In the genomic region with DNA sequence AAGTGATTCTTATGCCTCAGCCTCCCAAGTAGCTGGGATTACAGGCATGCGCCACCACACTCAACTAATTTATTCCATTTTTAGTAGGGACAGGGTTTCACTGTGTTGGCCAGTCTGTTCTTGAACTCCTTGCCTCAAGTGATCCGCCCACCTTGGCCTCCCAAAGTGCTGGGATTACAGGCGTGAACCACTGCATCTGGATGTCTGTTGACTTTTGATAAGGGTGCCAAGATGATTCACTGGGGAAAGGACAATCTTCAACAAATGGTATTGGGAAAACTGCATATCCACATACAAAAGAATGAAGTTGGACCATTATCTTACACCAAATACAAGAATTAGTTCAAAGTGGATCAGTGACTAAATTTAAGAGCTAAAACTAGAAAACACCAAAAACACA, we compare ENCODE assay signal across 1 cellular context.
TF ChIP-seq lines count a peak whose summit lies in the region.

No MANE protein-coding gene starts in this region.

TF ChIP-seq in K562, 482 proteins besides CTCF, POLR2A, EP300 and RAD21 (continues in another document):
- TF ChIP-seq KDM1A (IDR thresholded peaks at IDR 0.05) = peak; percentile 74 to 78; a peak in 3 of 4 replicates
- TF ChIP-seq RBFOX2 (IDR thresholded peaks at IDR 0.05; ENCODE audit: low read depth, low read length) = no peak
- no peak for TF ChIP-seq STAT5B (CRISPR knock-in tag; IDR thresholded peaks at IDR 0.05)
- TF ChIP-seq GATAD2B (IDR thresholded peaks at IDR 0.05; ENCODE audit: borderline replicate concordance) = no peak
- peak; percentile 84 for TF ChIP-seq CBFA2T2 (conservative IDR thresholded peaks at IDR 0.05)
- TF ChIP-seq CHD2 (IDR thresholded peaks at IDR 0.05; ENCODE audit: low read depth, low read length) = no peak
- TF ChIP-seq KDM5B (IDR thresholded peaks at IDR 0.05; ENCODE audit: insufficient replicate concordance, low read depth, low read length) = no peak
- 0 out of 4 replicates have a peak, but pooled peaks of 1 of the 2 experiments have one; percentile 29 for TF ChIP-seq HDAC1 (IDR thresholded peaks at IDR 0.05)
- no peak for TF ChIP-seq SOX6 (IDR thresholded peaks at IDR 0.05)
- peak; percentile 86 for TF ChIP-seq TCF3 (CRISPR knock-in tag; IDR thresholded peaks at IDR 0.05)
- TF ChIP-seq FOXJ3 (CRISPR knock-in tag; IDR thresholded peaks at IDR 0.05) = no peak
- no peak for TF ChIP-seq DACH1 (IDR thresholded peaks at IDR 0.05; ENCODE audit: partially characterized antibody)
- TF ChIP-seq TRIM24 (IDR thresholded peaks at IDR 0.05) = peak; percentile 66 to 75; a peak in 3 of 4 replicates
- TF ChIP-seq RCOR1 (IDR thresholded peaks at IDR 0.05; ENCODE audit: borderline replicate concordance in 1 of 2, low read depth in 2 of 2, low read length in 2 of 2) = peak in 1 of 2 experiments; percentile 21; a peak in 1 of 4 replicates
- no peak for TF ChIP-seq MIER1 (IDR thresholded peaks at IDR 0.05; ENCODE audit: low read depth)
- TF ChIP-seq CBFA2T3 (IDR thresholded peaks at IDR 0.05) = peak; percentile 91
- peak; percentile 61; the same call in 1 of the 2 replicates for TF ChIP-seq POLR2AphosphoS5 (IDR thresholded peaks at IDR 0.05; ENCODE audit: control insufficient read depth, insufficient read depth, low read depth, low read length)
- no peak for TF ChIP-seq U2AF2 (optimal IDR thresholded peaks at IDR 0.05; ENCODE audit: low read depth, low read length)
- no peak for TF ChIP-seq PTBP1 (IDR thresholded peaks at IDR 0.05; ENCODE audit: low read depth, low read length)
- TF ChIP-seq ARID1B (IDR thresholded peaks at IDR 0.05) = peak; percentile 86
- no peak for TF ChIP-seq IRF2 (CRISPR knock-in tag; IDR thresholded peaks at IDR 0.05)
- TF ChIP-seq, protein P1, sequence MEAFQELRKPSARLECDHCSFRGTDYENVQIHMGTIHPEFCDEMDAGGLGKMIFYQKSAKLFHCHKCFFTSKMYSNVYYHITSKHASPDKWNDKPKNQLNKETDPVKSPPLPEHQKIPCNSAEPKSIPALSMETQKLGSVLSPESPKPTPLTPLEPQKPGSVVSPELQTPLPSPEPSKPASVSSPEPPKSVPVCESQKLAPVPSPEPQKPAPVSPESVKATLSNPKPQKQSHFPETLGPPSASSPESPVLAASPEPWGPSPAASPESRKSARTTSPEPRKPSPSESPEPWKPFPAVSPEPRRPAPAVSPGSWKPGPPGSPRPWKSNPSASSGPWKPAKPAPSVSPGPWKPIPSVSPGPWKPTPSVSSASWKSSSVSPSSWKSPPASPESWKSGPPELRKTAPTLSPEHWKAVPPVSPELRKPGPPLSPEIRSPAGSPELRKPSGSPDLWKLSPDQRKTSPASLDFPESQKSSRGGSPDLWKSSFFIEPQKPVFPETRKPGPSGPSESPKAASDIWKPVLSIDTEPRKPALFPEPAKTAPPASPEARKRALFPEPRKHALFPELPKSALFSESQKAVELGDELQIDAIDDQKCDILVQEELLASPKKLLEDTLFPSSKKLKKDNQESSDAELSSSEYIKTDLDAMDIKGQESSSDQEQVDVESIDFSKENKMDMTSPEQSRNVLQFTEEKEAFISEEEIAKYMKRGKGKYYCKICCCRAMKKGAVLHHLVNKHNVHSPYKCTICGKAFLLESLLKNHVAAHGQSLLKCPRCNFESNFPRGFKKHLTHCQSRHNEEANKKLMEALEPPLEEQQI (IDR thresholded peaks at IDR 0.05) = peak; percentile 30; the same call in 1 of the 2 replicates
- TF ChIP-seq FOSL1 (tag; conservative IDR thresholded peaks at IDR 0.05) = peak; percentile 71
- peak; percentile 58 for TF ChIP-seq DPF2 (IDR thresholded peaks at IDR 0.05)
- no peak for TF ChIP-seq ZNF41 (CRISPR knock-in tag; conservative IDR thresholded peaks at IDR 0.05)
- no peak for TF ChIP-seq ZNF143 (CRISPR knock-in tag; IDR thresholded peaks at IDR 0.05)
- TF ChIP-seq TAF1 (IDR thresholded peaks at IDR 0.05; ENCODE audit: control insufficient read depth, extremely low read depth, insufficient read depth, low read length, severe bottlenecking) = no peak
- no peak for TF ChIP-seq SIRT6 (IDR thresholded peaks at IDR 0.05; ENCODE audit: low read depth, low read length)
- TF ChIP-seq, protein P2, sequence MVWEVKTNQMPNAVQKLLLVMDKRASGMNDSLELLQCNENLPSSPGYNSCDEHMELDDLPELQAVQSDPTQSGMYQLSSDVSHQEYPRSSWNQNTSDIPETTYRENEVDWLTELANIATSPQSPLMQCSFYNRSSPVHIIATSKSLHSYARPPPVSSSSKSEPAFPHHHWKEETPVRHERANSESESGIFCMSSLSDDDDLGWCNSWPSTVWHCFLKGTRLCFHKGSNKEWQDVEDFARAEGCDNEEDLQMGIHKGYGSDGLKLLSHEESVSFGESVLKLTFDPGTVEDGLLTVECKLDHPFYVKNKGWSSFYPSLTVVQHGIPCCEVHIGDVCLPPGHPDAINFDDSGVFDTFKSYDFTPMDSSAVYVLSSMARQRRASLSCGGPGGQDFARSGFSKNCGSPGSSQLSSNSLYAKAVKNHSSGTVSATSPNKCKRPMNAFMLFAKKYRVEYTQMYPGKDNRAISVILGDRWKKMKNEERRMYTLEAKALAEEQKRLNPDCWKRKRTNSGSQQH (CRISPR knock-in tag; IDR thresholded peaks at IDR 0.05) = no peak
- TF ChIP-seq SMARCA4 (IDR thresholded peaks at IDR 0.05) = peak; percentile 57
- TF ChIP-seq JUND (IDR thresholded peaks at IDR 0.05; ENCODE audit: borderline replicate concordance, low read depth, low read length) = 0 out of 2 replicates have a peak, but pooled peaks have one; percentile 5
- TF ChIP-seq JUND (tag; IDR thresholded peaks at IDR 0.05; ENCODE audit: borderline replicate concordance, low read depth, low read length) = no peak
- 0 out of 2 replicates have a peak, but pooled peaks have one; percentile 29 for TF ChIP-seq HDAC2 (IDR thresholded peaks at IDR 0.05)
- TF ChIP-seq CBX3 (IDR thresholded peaks at IDR 0.05; ENCODE audit: borderline replicate concordance in 1 of 2, low read length in 2 of 2) = peak in 1 of 2 experiments; percentile 41; a peak in 1 of 3 replicates
- peak; percentile 61; the same call in 1 of the 2 replicates for TF ChIP-seq SMARCE1 (IDR thresholded peaks at IDR 0.05)
- no peak for TF ChIP-seq ZNF431 (CRISPR knock-in tag; IDR thresholded peaks at IDR 0.05)
- TF ChIP-seq, protein P3, sequence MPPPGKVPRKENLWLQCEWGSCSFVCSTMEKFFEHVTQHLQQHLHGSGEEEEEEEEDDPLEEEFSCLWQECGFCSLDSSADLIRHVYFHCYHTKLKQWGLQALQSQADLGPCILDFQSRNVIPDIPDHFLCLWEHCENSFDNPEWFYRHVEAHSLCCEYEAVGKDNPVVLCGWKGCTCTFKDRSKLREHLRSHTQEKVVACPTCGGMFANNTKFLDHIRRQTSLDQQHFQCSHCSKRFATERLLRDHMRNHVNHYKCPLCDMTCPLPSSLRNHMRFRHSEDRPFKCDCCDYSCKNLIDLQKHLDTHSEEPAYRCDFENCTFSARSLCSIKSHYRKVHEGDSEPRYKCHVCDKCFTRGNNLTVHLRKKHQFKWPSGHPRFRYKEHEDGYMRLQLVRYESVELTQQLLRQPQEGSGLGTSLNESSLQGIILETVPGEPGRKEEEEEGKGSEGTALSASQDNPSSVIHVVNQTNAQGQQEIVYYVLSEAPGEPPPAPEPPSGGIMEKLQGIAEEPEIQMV (tag; conservative IDR thresholded peaks at IDR 0.05; ENCODE audit: low read depth) = no peak
- no peak for TF ChIP-seq PCBP2 (IDR thresholded peaks at IDR 0.05; ENCODE audit: low read depth, low read length, poor library complexity, severe bottlenecking)
- no peak for TF ChIP-seq ZNF140 (CRISPR knock-in tag; IDR thresholded peaks at IDR 0.05)
- TF ChIP-seq MAFF (IDR thresholded peaks at IDR 0.05; ENCODE audit: low read length) = no peak
- TF ChIP-seq ZNF224 (CRISPR knock-in tag; IDR thresholded peaks at IDR 0.05) = no peak
- no peak for TF ChIP-seq ZNF3 (CRISPR knock-in tag; IDR thresholded peaks at IDR 0.05)
- TF ChIP-seq, protein P4, sequence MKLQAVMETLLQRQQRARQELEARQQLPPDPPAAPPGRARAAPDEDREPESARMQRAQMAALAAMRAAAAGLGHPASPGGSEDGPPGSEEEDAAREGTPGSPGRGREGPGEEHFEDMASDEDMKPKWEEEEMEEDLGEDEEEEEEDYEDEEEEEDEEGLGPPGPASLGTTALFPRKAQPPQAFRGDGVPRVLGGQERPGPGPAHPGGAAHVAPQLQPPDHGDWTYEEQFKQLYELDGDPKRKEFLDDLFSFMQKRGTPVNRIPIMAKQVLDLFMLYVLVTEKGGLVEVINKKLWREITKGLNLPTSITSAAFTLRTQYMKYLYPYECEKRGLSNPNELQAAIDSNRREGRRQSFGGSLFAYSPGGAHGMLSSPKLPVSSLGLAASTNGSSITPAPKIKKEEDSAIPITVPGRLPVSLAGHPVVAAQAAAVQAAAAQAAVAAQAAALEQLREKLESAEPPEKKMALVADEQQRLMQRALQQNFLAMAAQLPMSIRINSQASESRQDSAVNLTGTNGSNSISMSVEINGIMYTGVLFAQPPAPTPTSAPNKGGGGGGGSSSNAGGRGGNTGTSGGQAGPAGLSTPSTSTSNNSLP (IDR thresholded peaks at IDR 0.05; ENCODE audit: borderline replicate concordance, low read depth, low read length) = 0 out of 2 replicates have a peak, but pooled peaks have one; percentile 27
- no peak for TF ChIP-seq ZNF436 (CRISPR knock-in tag; IDR thresholded peaks at IDR 0.05)
- peak; percentile 38; the same call in 1 of the 2 replicates for TF ChIP-seq SMARCC2 (IDR thresholded peaks at IDR 0.05; ENCODE audit: low read depth)
- TF ChIP-seq FOXK1 (CRISPR knock-in tag; IDR thresholded peaks at IDR 0.05; ENCODE audit: borderline replicate concordance) = no peak
- peak; percentile 12; the same call in 1 of the 2 replicates for TF ChIP-seq CC2D1A (IDR thresholded peaks at IDR 0.05)
- peak; percentile 23; the same call in 1 of the 2 replicates for TF ChIP-seq BCOR (IDR thresholded peaks at IDR 0.05)
- no peak for TF ChIP-seq RBM15 (IDR thresholded peaks at IDR 0.05; ENCODE audit: insufficient read depth, low read length)
- peak; percentile 82 for TF ChIP-seq EGR1 (conservative IDR thresholded peaks at IDR 0.05)
- TF ChIP-seq TAL1 (IDR thresholded peaks at IDR 0.05) = peak; percentile 71
- peak; percentile 66 for TF ChIP-seq MEIS2 (IDR thresholded peaks at IDR 0.05; ENCODE audit: partially characterized antibody)
- TF ChIP-seq MTA2 (IDR thresholded peaks at IDR 0.05; ENCODE audit: low read depth) = peak; percentile 26; the same call in 1 of the 2 replicates
- TF ChIP-seq ETV5 (CRISPR knock-in tag; IDR thresholded peaks at IDR 0.05; ENCODE audit: low read depth) = no peak
- TF ChIP-seq NFIC (IDR thresholded peaks at IDR 0.05) = peak; percentile 46
- TF ChIP-seq MAZ (CRISPR knock-in tag; conservative IDR thresholded peaks at IDR 0.05 in 1 of 2, IDR thresholded peaks at IDR 0.05 in 1 of 2) = no peak
- 0 out of 2 replicates have a peak, but pooled peaks have one; percentile 23 for TF ChIP-seq STAT5A (IDR thresholded peaks at IDR 0.05; ENCODE audit: borderline replicate concordance, low read length)
- TF ChIP-seq HNRNPUL1 (IDR thresholded peaks at IDR 0.05; ENCODE audit: low read length) = no peak
- TF ChIP-seq ZKSCAN3 (CRISPR knock-in tag; IDR thresholded peaks at IDR 0.05) = no peak
- TF ChIP-seq, protein P5, sequence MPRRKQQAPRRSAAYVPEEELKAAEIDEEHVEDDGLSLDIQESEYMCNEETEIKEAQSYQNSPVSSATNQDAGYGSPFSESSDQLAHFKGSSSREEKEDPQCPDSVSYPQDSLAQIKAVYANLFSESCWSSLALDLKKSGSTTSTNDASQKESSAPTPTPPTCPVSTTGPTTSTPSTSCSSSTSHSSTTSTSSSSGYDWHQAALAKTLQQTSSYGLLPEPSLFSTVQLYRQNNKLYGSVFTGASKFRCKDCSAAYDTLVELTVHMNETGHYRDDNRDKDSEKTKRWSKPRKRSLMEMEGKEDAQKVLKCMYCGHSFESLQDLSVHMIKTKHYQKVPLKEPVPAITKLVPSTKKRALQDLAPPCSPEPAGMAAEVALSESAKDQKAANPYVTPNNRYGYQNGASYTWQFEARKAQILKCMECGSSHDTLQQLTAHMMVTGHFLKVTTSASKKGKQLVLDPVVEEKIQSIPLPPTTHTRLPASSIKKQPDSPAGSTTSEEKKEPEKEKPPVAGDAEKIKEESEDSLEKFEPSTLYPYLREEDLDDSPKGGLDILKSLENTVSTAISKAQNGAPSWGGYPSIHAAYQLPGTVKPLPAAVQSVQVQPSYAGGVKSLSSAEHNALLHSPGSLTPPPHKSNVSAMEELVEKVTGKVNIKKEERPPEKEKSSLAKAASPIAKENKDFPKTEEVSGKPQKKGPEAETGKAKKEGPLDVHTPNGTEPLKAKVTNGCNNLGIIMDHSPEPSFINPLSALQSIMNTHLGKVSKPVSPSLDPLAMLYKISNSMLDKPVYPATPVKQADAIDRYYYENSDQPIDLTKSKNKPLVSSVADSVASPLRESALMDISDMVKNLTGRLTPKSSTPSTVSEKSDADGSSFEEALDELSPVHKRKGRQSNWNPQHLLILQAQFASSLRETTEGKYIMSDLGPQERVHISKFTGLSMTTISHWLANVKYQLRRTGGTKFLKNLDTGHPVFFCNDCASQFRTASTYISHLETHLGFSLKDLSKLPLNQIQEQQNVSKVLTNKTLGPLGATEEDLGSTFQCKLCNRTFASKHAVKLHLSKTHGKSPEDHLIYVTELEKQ (CRISPR knock-in tag; IDR thresholded peaks at IDR 0.05) = no peak
- no peak for TF ChIP-seq HDGF (IDR thresholded peaks at IDR 0.05)
- TF ChIP-seq ZNF121 (CRISPR knock-in tag; conservative IDR thresholded peaks at IDR 0.05) = 0 out of 2 replicates have a peak, but pooled peaks have one; percentile 18
- no peak for TF ChIP-seq HMGN3 (IDR thresholded peaks at IDR 0.05; ENCODE audit: borderline replicate concordance, extremely low read depth, insufficient read length, low read depth, low read length)
- peak; percentile 53; the same call in 1 of the 2 replicates for TF ChIP-seq TEAD4 (IDR thresholded peaks at IDR 0.05; ENCODE audit: low read length)
- no peak for TF ChIP-seq TEAD4 (CRISPR knock-in tag; IDR thresholded peaks at IDR 0.05; ENCODE audit: borderline replicate concordance)
- no peak for TF ChIP-seq ASH1L (IDR thresholded peaks at IDR 0.05; ENCODE audit: borderline replicate concordance, low read depth, partially characterized antibody)
- no peak for TF ChIP-seq NCOA1 (IDR thresholded peaks at IDR 0.05; ENCODE audit: low read depth)
- no peak for TF ChIP-seq HSF4 (CRISPR knock-in tag; IDR thresholded peaks at IDR 0.05; ENCODE audit: borderline replicate concordance)
- no peak for TF ChIP-seq PHB2 (IDR thresholded peaks at IDR 0.05; ENCODE audit: low read depth)
- TF ChIP-seq NCOR1 (IDR thresholded peaks at IDR 0.05) = peak; percentile 69
- TF ChIP-seq SAP30 (IDR thresholded peaks at IDR 0.05; ENCODE audit: borderline replicate concordance, insufficient read depth, low read depth, low read length, poor library complexity, severe bottlenecking) = no peak
- TF ChIP-seq TARDBP (IDR thresholded peaks at IDR 0.05) = no peak
- TF ChIP-seq, protein P6, sequence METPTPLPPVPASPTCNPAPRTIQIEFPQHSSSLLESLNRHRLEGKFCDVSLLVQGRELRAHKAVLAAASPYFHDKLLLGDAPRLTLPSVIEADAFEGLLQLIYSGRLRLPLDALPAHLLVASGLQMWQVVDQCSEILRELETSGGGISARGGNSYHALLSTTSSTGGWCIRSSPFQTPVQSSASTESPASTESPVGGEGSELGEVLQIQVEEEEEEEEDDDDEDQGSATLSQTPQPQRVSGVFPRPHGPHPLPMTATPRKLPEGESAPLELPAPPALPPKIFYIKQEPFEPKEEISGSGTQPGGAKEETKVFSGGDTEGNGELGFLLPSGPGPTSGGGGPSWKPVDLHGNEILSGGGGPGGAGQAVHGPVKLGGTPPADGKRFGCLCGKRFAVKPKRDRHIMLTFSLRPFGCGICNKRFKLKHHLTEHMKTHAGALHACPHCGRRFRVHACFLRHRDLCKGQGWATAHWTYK (CRISPR knock-in tag; IDR thresholded peaks at IDR 0.05) = no peak
